In the genomic region with DNA sequence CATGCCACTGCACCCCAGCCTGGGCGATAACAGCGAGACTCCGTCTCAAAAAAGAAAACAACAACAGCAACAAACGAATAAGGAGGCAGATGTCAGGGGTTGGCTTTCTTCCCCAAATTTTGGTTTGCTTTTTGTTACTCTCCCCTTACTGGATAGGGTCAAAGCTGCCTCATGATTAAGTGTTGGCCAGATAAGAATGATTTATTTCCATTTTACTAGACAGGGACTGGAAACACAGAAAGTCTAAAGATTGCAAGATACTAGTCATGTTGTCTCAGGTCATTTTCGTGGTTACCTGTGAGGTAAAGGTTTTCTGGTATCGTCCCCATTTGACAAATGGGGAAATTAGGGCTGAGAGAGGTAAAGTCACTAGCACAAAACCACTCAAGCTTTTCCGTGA, we compare ENCODE assay signal across 7 cellular contexts.
"Had no signal": no experiment of that assay in that cellular context is flagged by ENCODE, and none has a peak within 500 bp of the region (broad histone marks: within the 10 kb centered on the region; RNA-seq: fewer than 3 reads in every experiment).

No MANE protein-coding gene starts in this region.

- FAIRE-seq: G401.6, GM12878, GM12892, GM18507, GM19239 had no signal

- ATAC-seq: GM12878 had no signal

- H3K4me3 ChIP-seq: GM12878 had no signal

- DNase-seq: GDM1, GF-D8 had no signal
